ENCODE assay signal across 10 cellular contexts in the genomic region with DNA sequence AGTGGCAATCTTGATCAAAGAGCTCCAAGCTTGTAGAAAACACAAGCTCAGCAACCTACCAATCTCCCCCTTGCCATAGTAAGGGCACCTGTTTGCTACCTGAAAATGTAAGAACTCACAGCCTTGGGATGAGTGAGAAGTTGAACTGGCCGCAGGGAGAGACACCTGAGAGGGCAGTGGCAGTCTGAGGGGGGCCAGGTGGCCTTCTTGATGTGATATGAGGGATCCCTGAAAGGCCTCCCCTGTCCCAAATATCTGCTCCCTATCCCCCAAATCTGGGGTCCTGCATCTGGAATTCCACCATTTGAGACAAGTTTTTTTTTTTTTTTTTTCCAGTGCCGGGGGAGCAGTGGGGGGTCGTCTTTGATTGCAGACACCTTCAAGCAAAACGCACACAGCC.
DNase-seq lines count a peak whose midpoint lies in the region; FAIRE-seq and TF ChIP-seq lines count a peak whose summit lies in the region.
"Had no signal": no experiment of that assay in that cellular context is flagged by ENCODE, and none has a peak within 500 bp of the region (broad histone marks: within the 10 kb centered on the region; RNA-seq: fewer than 3 reads in every experiment).

No MANE protein-coding gene starts in this region.

- peak overlapping the region; percentile 71 to 92 (median 87) for H3K27ac Mint-ChIP-seq in nephron

- no peaks in the 10 kb centered on the region for H3K36me3 Mint-ChIP-seq in nephron (ENCODE audit: low read depth)

- H3K27ac ChIP-seq in epithelial cell of prostate: peak overlapping the region; percentile 77

- H3K9me3 Mint-ChIP-seq in nephron: no peaks in the 10 kb centered on the region

- peak overlapping the region; percentile 61 to 82 (median 75) for H3K4me3 Mint-ChIP-seq in nephron

- H3K27me3 Mint-ChIP-seq in nephron (ENCODE audit: low read depth): no peaks in the 10 kb centered on the region

- peak overlapping the region; percentile 64; the same call in 1 of the 2 replicates for H3K4me3 ChIP-seq in AG10803 (ENCODE audit: low read length)
- peak overlapping the region; percentile 68 for H3K4me3 ChIP-seq in NB4 (ENCODE audit: low read depth, low read length)

- DNase-seq in AG10803 (ENCODE audit: low read depth) (no peak), NB4 (ENCODE audit: low read depth) (no peak), epithelial cell of prostate (ENCODE audit: low read depth, low spot score) (no peak), GDM1 (lab: John Stamatoyannopoulos, UW) (no peak), NCI-H1092 treated with DMSO at 0.1 percent for 48 hours (lab: John Stamatoyannopoulos, UW) (no peak), H54 (ENCODE audit: insufficient read length, low spot score) (no peak), NCI-H446 (lab: John Stamatoyannopoulos, UW) (no peak)
- DNase-seq: NCI-H1092 had no signal

- FAIRE-seq in H54 (lab: Jason Lieb, UNC): no peak
- FAIRE-seq: frontal cortex had no signal

- TF ChIP-seq POLR2A in NB4 (IDR thresholded peaks at IDR 0.05; ENCODE audit: extremely low read depth, insufficient read length) (no peak), H54 (IDR thresholded peaks at IDR 0.05; ENCODE audit: low read depth, low read length) (no peak)

- peaks cover 72% of the 10 kb centered on the region for H3K4me1 Mint-ChIP-seq in nephron

- TF ChIP-seq CTCF in AG10803 (conservative IDR thresholded peaks at IDR 0.05; ENCODE audit: low read length) (no peak), NB4 (IDR thresholded peaks at IDR 0.05; ENCODE audit: low read depth, low read length) (no peak), nephron (IDR thresholded peaks at IDR 0.05; ENCODE audit: unreplicated experiment in 3 of 3) (no peak)
